ENCODE assay signal across 1 cellular context in genomic region chr1:14435368-14436023, GRCh38.
TF ChIP-seq lines count a peak whose summit lies in the region.

No MANE protein-coding gene starts in this region.

TF ChIP-seq in K562, 482 proteins besides CTCF, POLR2A, EP300 and RAD21 (continued from another document and continues in another):
- TF ChIP-seq ZBTB49 (CRISPR knock-in tag; IDR thresholded peaks at IDR 0.05; ENCODE audit: borderline replicate concordance) (no peak), BCOR (IDR thresholded peaks at IDR 0.05) (no peak; the same call in none of the 2 replicates), NEUROD1 (IDR thresholded peaks at IDR 0.05; ENCODE audit: borderline replicate concordance, low read depth, low read length, partially characterized antibody) (no peak), LARP7 (IDR thresholded peaks at IDR 0.05) (no peak), MCM5 (IDR thresholded peaks at IDR 0.05; ENCODE audit: low read depth) (no peak), ZBED1 (IDR thresholded peaks at IDR 0.05) (peak; percentile 99), ZNF507 (tag; conservative IDR thresholded peaks at IDR 0.05) (no peak), CHCHD3 (CRISPR knock-in tag; IDR thresholded peaks at IDR 0.05) (no peak), NFATC3 (IDR thresholded peaks at IDR 0.05) (no peak), XRCC4 (IDR thresholded peaks at IDR 0.05; ENCODE audit: extremely low read depth, insufficient read depth, insufficient read length) (no peak), HDAC6 (IDR thresholded peaks at IDR 0.05; ENCODE audit: low read depth, low read length) (no peak), RBM17 (IDR thresholded peaks at IDR 0.05; ENCODE audit: borderline replicate concordance, low read depth, low read length) (no peak), RNF2 (IDR thresholded peaks at IDR 0.05) (peak; percentile 93), BRCA1 (IDR thresholded peaks at IDR 0.05) (no peak), BRCA1 (CRISPR knock-in tag; IDR thresholded peaks at IDR 0.05) (no peak), ZNF551 (CRISPR knock-in tag; IDR thresholded peaks at IDR 0.05) (no peak), CXXC5 (CRISPR knock-in tag; IDR thresholded peaks at IDR 0.05) (peak; percentile 73), SIRT6 (IDR thresholded peaks at IDR 0.05; ENCODE audit: low read depth, low read length) (no peak), ZNF644 (tag; IDR thresholded peaks at IDR 0.05; ENCODE audit: low read depth) (peak; percentile 64; the same call in 1 of the 2 replicates), ETV1 (tag; conservative IDR thresholded peaks at IDR 0.05; ENCODE audit: low read depth) (no peak), ZNF79 (CRISPR knock-in tag; IDR thresholded peaks at IDR 0.05; ENCODE audit: low read depth) (no peak), SUPT5H (IDR thresholded peaks at IDR 0.05) (no peak), PHF21A (IDR thresholded peaks at IDR 0.05; ENCODE audit: borderline replicate concordance, low read depth) (no peak; the same call in 1 of the 2 replicates), ZNF184 (CRISPR knock-in tag; IDR thresholded peaks at IDR 0.05) (no peak), MYC (IDR thresholded peaks at IDR 0.05; ENCODE audit: low read depth, low read length) (peak; percentile 42), MYC (CRISPR knock-in tag; IDR thresholded peaks at IDR 0.05; ENCODE audit: borderline replicate concordance, low read depth) (peak; percentile 46; the same call in 1 of the 2 replicates), ZNF57 (CRISPR knock-in tag; IDR thresholded peaks at IDR 0.05) (no peak), FOXJ3 (CRISPR knock-in tag; IDR thresholded peaks at IDR 0.05) (no peak), SIX5 (IDR thresholded peaks at IDR 0.05; ENCODE audit: borderline replicate concordance in 1 of 2, insufficient read depth in 1 of 2, low read depth in 1 of 2, low read length in 2 of 2) (no peak), ZNF695 (CRISPR knock-in tag; IDR thresholded peaks at IDR 0.05) (peak; percentile 79; the same call in 1 of the 2 replicates), SLC30A9 (CRISPR knock-in tag; IDR thresholded peaks at IDR 0.05) (no peak), MXI1 (IDR thresholded peaks at IDR 0.05; ENCODE audit: low read depth, low read length) (no peak), KLF13 (tag; IDR thresholded peaks at IDR 0.05; ENCODE audit: borderline replicate concordance, low read depth) (no peak), CTBP1 (IDR thresholded peaks at IDR 0.05; ENCODE audit: borderline replicate concordance) (peak; percentile 95), ZNF23 (CRISPR knock-in tag; IDR thresholded peaks at IDR 0.05) (peak; percentile 21; the same call in 1 of the 2 replicates), PTBP1 (IDR thresholded peaks at IDR 0.05; ENCODE audit: low read depth, low read length) (0 out of 2 replicates have a peak, but pooled peaks have one; percentile 23), ARID4B (CRISPR knock-in tag; IDR thresholded peaks at IDR 0.05) (no peak), POLR3A (IDR thresholded peaks at IDR 0.05; ENCODE audit: borderline replicate concordance, extremely low read depth, insufficient read depth, insufficient read length) (no peak), SMC3 (conservative IDR thresholded peaks at IDR 0.05; ENCODE audit: insufficient read depth, low read depth, low read length) (no peak; the same call in 1 of the 2 replicates), EGR1 (conservative IDR thresholded peaks at IDR 0.05) (no peak), NCOA4 (IDR thresholded peaks at IDR 0.05; ENCODE audit: partially characterized antibody) (no peak), SAFB (IDR thresholded peaks at IDR 0.05; ENCODE audit: borderline replicate concordance, low read depth, low read length) (no peak), SRSF1 (IDR thresholded peaks at IDR 0.05; ENCODE audit: low read depth, low read length) (no peak), CEBPG (CRISPR knock-in tag; IDR thresholded peaks at IDR 0.05) (peak; percentile 65; the same call in 1 of the 2 replicates), CEBPG (tag; conservative IDR thresholded peaks at IDR 0.05 in 1 of 2, IDR thresholded peaks at IDR 0.05 in 1 of 2) (no peak), JUN (IDR thresholded peaks at IDR 0.05; ENCODE audit: borderline replicate concordance, low read depth, low read length) (peak; percentile 75; the same call in 1 of the 2 replicates), JUN (CRISPR knock-in tag; IDR thresholded peaks at IDR 0.05; ENCODE audit: borderline replicate concordance) (peak; percentile 64; the same call in 1 of the 2 replicates), HMGN3 (IDR thresholded peaks at IDR 0.05; ENCODE audit: borderline replicate concordance, extremely low read depth, insufficient read length, low read depth, low read length) (no peak), ELF1 (tag; IDR thresholded peaks at IDR 0.05) (no peak), CBX8 (IDR thresholded peaks at IDR 0.05; ENCODE audit: borderline replicate concordance, extremely low read depth, low read depth, low read length, poor library complexity, severe bottlenecking) (no peak), HDAC8 (tag; IDR thresholded peaks at IDR 0.05) (0 out of 2 replicates have a peak, but pooled peaks have one; percentile 77), ZNF280B (CRISPR knock-in tag; IDR thresholded peaks at IDR 0.05) (no peak), IFI16 (CRISPR knock-in tag; IDR thresholded peaks at IDR 0.05) (0 out of 2 replicates have a peak, but pooled peaks have one; percentile 72), HMG20A (CRISPR knock-in tag; conservative IDR thresholded peaks at IDR 0.05) (no peak), CSDE1 (IDR thresholded peaks at IDR 0.05) (no peak)
- TF ChIP-seq, protein P1, sequence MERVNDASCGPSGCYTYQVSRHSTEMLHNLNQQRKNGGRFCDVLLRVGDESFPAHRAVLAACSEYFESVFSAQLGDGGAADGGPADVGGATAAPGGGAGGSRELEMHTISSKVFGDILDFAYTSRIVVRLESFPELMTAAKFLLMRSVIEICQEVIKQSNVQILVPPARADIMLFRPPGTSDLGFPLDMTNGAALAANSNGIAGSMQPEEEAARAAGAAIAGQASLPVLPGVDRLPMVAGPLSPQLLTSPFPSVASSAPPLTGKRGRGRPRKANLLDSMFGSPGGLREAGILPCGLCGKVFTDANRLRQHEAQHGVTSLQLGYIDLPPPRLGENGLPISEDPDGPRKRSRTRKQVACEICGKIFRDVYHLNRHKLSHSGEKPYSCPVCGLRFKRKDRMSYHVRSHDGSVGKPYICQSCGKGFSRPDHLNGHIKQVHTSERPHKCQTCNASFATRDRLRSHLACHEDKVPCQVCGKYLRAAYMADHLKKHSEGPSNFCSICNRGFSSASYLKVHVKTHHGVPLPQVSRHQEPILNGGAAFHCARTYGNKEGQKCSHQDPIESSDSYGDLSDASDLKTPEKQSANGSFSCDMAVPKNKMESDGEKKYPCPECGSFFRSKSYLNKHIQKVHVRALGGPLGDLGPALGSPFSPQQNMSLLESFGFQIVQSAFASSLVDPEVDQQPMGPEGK (CRISPR knock-in tag; IDR thresholded peaks at IDR 0.05; ENCODE audit: borderline replicate concordance), result no peak
- TF ChIP-seq, protein P2, sequence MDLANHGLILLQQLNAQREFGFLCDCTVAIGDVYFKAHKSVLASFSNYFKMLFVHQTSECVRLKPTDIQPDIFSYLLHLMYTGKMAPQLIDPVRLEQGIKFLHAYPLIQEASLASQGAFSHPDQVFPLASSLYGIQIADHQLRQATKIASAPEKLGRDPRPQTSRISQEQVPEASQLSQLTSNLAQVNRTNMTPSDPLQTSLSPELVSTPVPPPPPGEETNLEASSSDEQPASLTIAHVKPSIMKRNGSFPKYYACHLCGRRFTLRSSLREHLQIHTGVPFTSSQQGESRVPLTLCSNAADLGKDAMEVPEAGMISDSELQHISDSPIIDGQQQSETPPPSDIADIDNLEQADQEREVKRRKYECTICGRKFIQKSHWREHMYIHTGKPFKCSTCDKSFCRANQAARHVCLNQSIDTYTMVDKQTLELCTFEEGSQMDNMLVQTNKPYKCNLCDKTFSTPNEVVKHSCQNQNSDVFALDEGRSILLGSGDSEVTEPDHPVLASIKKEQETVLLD (IDR thresholded peaks at IDR 0.05), result 0 out of 2 replicates have a peak, but pooled peaks have one; percentile 31
- TF ChIP-seq, protein P3, sequence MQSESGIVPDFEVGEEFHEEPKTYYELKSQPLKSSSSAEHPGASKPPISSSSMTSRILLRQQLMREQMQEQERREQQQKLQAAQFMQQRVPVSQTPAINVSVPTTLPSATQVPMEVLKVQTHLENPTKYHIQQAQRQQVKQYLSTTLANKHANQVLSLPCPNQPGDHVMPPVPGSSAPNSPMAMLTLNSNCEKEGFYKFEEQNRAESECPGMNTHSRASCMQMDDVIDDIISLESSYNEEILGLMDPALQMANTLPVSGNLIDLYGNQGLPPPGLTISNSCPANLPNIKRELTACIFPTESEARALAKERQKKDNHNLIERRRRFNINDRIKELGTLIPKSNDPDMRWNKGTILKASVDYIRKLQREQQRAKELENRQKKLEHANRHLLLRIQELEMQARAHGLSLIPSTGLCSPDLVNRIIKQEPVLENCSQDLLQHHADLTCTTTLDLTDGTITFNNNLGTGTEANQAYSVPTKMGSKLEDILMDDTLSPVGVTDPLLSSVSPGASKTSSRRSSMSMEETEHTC (IDR thresholded peaks at IDR 0.05), result peak; percentile 53; the same call in 1 of the 2 replicates
- TF ChIP-seq, protein P4, sequence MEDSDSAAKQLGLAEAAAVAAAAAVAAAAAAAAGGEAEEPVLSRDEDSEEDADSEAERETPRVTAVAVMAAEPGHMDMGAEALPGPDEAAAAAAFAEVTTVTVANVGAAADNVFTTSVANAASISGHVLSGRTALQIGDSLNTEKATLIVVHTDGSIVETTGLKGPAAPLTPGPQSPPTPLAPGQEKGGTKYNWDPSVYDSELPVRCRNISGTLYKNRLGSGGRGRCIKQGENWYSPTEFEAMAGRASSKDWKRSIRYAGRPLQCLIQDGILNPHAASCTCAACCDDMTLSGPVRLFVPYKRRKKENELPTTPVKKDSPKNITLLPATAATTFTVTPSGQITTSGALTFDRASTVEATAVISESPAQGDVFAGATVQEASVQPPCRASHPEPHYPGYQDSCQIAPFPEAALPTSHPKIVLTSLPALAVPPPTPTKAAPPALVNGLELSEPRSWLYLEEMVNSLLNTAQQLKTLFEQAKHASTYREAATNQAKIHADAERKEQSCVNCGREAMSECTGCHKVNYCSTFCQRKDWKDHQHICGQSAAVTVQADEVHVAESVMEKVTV (CRISPR knock-in tag; IDR thresholded peaks at IDR 0.05), result peak; percentile 52
- TF ChIP-seq, protein P5, sequence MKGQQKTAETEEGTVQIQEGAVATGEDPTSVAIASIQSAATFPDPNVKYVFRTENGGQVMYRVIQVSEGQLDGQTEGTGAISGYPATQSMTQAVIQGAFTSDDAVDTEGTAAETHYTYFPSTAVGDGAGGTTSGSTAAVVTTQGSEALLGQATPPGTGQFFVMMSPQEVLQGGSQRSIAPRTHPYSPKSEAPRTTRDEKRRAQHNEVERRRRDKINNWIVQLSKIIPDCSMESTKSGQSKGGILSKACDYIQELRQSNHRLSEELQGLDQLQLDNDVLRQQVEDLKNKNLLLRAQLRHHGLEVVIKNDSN (CRISPR knock-in tag; IDR thresholded peaks at IDR 0.05), result no peak
